ENCODE assay signal across 7 cellular contexts in the genomic region with DNA sequence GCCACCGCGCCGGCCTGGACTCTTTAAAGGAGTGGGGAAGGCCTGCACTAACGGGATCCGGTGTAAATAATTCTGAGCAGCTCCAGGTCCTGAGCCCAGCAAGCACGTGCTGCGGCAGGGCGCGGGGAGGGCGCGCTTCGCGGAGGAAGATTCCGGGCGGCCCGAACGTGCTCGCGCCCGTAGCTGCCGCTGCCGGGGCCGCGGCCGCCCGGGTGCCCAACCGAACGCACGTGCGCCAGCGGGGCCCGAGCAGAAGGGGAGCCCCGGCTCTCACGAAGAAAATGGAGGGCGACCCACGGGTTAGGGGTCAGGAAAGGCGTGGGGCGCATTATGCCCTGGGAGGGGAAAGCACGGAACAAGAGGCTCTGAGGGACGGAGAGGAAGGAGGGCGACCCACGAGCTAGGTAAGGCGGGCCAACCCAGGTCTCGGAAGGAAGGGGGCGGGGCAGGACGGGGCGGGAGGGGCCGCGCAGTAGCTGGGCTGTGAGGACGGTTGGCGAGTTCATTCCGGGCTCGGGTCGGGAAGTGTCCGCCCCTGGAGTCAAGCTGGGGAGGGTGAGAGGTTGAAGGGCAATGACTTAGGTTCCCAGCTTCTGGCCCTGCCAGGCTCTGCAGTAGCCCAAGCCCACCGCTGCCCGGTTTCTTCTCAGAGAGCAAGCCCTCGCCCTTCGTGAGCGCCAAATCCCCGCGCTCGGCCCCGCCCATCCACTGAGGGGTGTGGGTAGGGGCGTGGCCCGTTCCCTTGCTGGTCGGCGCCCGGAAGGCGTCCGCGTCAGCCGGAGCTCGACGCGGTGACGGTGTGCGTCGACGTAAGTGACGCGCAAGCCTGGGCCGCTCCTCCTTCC. TPM values are rescaled to one million over a fixed set of nuclear protein-coding genes. Genes with fewer than 3 reads are reported as not detected.
A peak's percentile ranks its signal among the peaks of the same experiment; 100 is the strongest.
DNase-seq lines count a peak whose midpoint lies in the region; ATAC-seq and TF ChIP-seq lines count a peak whose summit lies in the region.

Gene ZNF131 (plus strand): TSS at position 195 of the 845 bp plus-strand sequence. CDS start 1,140 bp downstream, outside the sequence.

- ATAC-seq in GM18505 (IDR thresholded peaks at IDR 0.05; ENCODE audit: unreplicated experiment) (peak; percentile 97), HG02973 (IDR thresholded peaks at IDR 0.05; ENCODE audit: unreplicated experiment) (peak; percentile 92)

- peak; percentile 95 for DNase-seq in NCI-H2029 (lab: John Stamatoyannopoulos, UW)
- DNase-seq in T-helper 22 cell (ENCODE audit: low read depth): peak; percentile 91
- DNase-seq in astrocyte of the cerebellum (ENCODE audit: low read depth): peak; percentile 92
- peak; percentile 99 for DNase-seq in hepatocyte (ENCODE audit: low spot score)
- DNase-seq in retina: peak; percentile 99

- peaks cover 20% of the 10 kb centered on the region for H3K4me1 ChIP-seq in hepatocyte (ENCODE audit: insufficient read depth)

- 1% methylated on average over 58 of the region's 83 CpGs for WGBS in hepatocyte (ENCODE audit: low lambda C conversion rate, missing lambda C conversion rate)

- no peaks in the 10 kb centered on the region for H3K9me2 ChIP-seq in hepatocyte (replicated peaks; ENCODE audit: insufficient read depth)

- in situ Hi-C loops in astrocyte of the cerebellum (cut with HindIII; ENCODE audit: low sequenced_read_pairs): no loop called here

- H3K4me2 ChIP-seq in hepatocyte: peak within 1 kb of the TSS; percentile 80

- H3K27me3 ChIP-seq in hepatocyte: no peaks in the 10 kb centered on the region

- peaks cover 38% of the 10 kb centered on the region for H3K79me2 ChIP-seq in hepatocyte

- peak within 1 kb of the TSS; percentile 70 for H2AFZ ChIP-seq in hepatocyte

- peaks cover 7% of the 10 kb centered on the region for H4K20me1 ChIP-seq in hepatocyte (ENCODE audit: insufficient read depth, poor library complexity, severe bottlenecking)

- H3K36me3 ChIP-seq in hepatocyte (replicated peaks; ENCODE audit: insufficient read depth, low read depth): no peaks in the 10 kb centered on the region

- no peak for TF ChIP-seq CTCF in astrocyte of the cerebellum (IDR thresholded peaks at IDR 0.05; ENCODE audit: low read depth, low read length, missing control alignments)
- no peak for TF ChIP-seq CTCF in hepatocyte (IDR thresholded peaks at IDR 0.05; ENCODE audit: poor library complexity)

- H3K9me3 ChIP-seq in hepatocyte (ENCODE audit: low read depth): no peaks in the 10 kb centered on the region

- H3K4me3 ChIP-seq in astrocyte of the cerebellum (ENCODE audit: low read depth, low read length): peak within 1 kb of the TSS; percentile 93
- peak within 1 kb of the TSS; percentile 53 for H3K4me3 ChIP-seq in hepatocyte

- peak; percentile 92 for TF ChIP-seq POLR2A in GM18505 (IDR thresholded peaks at IDR 0.05; ENCODE audit: borderline replicate concordance, extremely low read depth, insufficient read depth, insufficient read length)

- peak within 1 kb of the TSS; percentile 95 for H3K27ac ChIP-seq in hepatocyte

RNA-seq across cellular contexts. Expression of gene ZNF131, which starts in this region (rescaled TPM):
- 27.9 and 44.7 TPM in 2 replicates for total RNA-seq in hepatocyte
- 23.1 and 27.1 TPM in 2 replicates for polyA plus RNA-seq in hepatocyte

Comparison
In these comparisons a context has a peak if more than half of its experiments do, and no peak if none do; other contexts are left out.
1. Peak in every context shown above with its lines: DNase-seq, ATAC-seq, H3K4me3 ChIP-seq and H3K27ac ChIP-seq.